ENCODE assay signal across 8 cellular contexts in the genomic region with DNA sequence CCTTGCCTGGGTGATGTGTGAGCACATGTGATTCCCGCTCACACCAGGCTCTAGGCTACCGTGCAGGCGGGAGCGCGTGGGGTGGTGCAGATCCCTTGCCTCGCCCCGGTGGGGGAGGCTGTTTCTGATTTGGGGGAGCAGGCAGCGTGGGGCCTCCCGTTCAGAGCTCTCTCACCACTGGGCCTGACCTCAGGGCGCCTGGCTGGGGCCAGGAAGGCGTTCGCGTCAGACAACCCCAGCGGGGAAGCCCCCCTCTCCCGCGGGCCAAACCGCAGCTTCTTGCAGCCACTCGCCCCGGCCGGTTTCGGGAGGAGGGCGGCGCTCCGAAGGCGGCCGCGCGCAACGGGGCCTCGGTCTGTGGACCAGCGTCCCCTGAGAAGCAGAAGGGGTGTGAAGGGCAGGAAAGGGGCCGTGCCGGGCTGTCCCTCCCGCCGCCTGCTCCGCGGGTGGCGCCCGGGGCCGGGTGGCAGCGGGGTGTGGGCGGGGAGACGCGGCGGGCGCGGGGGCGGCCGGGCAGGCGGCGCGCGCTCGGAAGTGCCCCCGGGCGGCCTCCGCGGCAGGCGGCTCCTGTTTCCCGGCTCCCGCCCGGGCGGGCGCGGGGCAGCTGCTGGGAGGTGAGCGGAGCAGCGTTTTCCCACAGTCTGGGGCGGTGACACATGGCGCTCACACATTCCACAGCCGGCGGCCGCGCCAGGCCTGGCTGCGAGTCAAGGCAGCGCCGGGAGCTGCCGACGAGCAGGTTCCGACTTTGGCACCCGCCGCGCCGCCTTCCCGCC.
DNase-seq lines count a peak whose midpoint lies in the region; ATAC-seq and TF ChIP-seq lines count a peak whose summit lies in the region.

No MANE protein-coding gene starts in this region.

- POLR2A ChIA-PET in RWPE1 (lab: Yijun Ruan, JAX; ENCODE audit: low non-redundant PET): interaction anchor here (0.6 to 1.2 kb wide), 2 partner anchors 12 to 64 kb away, joined by 3 to 7 read pairs; no protein-coding TSS in a partner anchor

- peak; percentile 81 for ATAC-seq in DND-41 (ENCODE audit: insufficient read depth, low read depth)
- peak; percentile 95 for ATAC-seq in GM21528 (IDR thresholded peaks at IDR 0.05; ENCODE audit: low FRiP score, unreplicated experiment)
- peak; percentile 89 for ATAC-seq in Right ventricle myocardium inferior

- no peak overlapping the region for H3K27ac Mint-ChIP-seq in activated naive CD4-positive, alpha-beta T cell treated with anti-CD3 and anti-CD28 coated beads, Interleukin-2, amount 50 U/mL, for 24 hours

- H3K79me2 ChIP-seq in DND-41 (ENCODE audit: insufficient read depth, low read length): no peaks in the 10 kb centered on the region

- TF ChIP-seq EP300 in ovary (IDR thresholded peaks at IDR 0.05): no peak

- peaks cover 13% of the 10 kb centered on the region for H3K4me1 Mint-ChIP-seq in activated naive CD4-positive, alpha-beta T cell treated with anti-CD3 and anti-CD28 coated beads, Interleukin-2, amount 50 U/mL, for 24 hours

- H2AFZ ChIP-seq in DND-41 (ENCODE audit: low read depth, low read length): peak overlapping the region; percentile 63

- peak overlapping the region; percentile 83 for H3K4me2 ChIP-seq in DND-41 (ENCODE audit: insufficient read depth, low read length)

- DNase-seq in DND-41: peak; percentile 80
- peak; percentile 62 for DNase-seq in HuH-7 (ENCODE audit: low spot score)
- DNase-seq in RWPE1 (ENCODE audit: low spot score): peak; percentile 91
- peak; percentile 92 for DNase-seq in Right ventricle myocardium inferior (ENCODE audit: missing footprints)
- DNase-seq in ovary: peak; percentile 71 to 84 (median 83)
- DNase-seq in tibial artery: peak; percentile 65 to 93

- no peaks in the 10 kb centered on the region for H3K36me3 Mint-ChIP-seq in activated naive CD4-positive, alpha-beta T cell treated with anti-CD3 and anti-CD28 coated beads, Interleukin-2, amount 50 U/mL, for 24 hours

- H3K4me3 ChIP-seq in DND-41 (ENCODE audit: low read depth in 1 of 2, low read length in 2 of 2) (peak overlapping the region; percentile 15 to 61; a peak in 3 of 4 replicates), ovary (peak overlapping the region; percentile 36), tibial artery (peak overlapping the region; percentile 53 to 59)

- peaks cover 3% of the 10 kb centered on the region for H3K27me3 Mint-ChIP-seq in activated naive CD4-positive, alpha-beta T cell treated with anti-CD3 and anti-CD28 coated beads, Interleukin-2, amount 50 U/mL, for 24 hours

- H3K36me3 ChIP-seq in DND-41 (ENCODE audit: insufficient read depth, low read length): no peaks in the 10 kb centered on the region
- H3K36me3 ChIP-seq in ovary: no peaks in the 10 kb centered on the region
- no peaks in the 10 kb centered on the region for H3K36me3 ChIP-seq in tibial artery

- intact Hi-C loops in Right ventricle myocardium inferior (cut with DNase I) (loop anchor here (2.0 to 5.0 kb wide), 4 partner anchors 64 to 246 kb away; no protein-coding TSS in a partner anchor), ovary (cut with DNase I) (loop anchor here in 3 of 4 donors (10.0 kb wide), 2 partner anchors 64 to 244 kb away; a partner anchor contains a TSS), tibial artery (cut with DNase I; ENCODE audit: low total_unique reads) (loop anchor here (2.0 to 5.0 kb wide), 2 partner anchors 59 to 64 kb away; no protein-coding TSS in a partner anchor)

- H3K4me3 Mint-ChIP-seq in activated naive CD4-positive, alpha-beta T cell treated with anti-CD3 and anti-CD28 coated beads, Interleukin-2, amount 50 U/mL, for 24 hours: peak overlapping the region; percentile 78

- no peak for TF ChIP-seq CTCF in DND-41 (IDR thresholded peaks at IDR 0.05; ENCODE audit: borderline replicate concordance, extremely low read depth, low read length, poor library complexity, severe bottlenecking)
- no peak for TF ChIP-seq CTCF in RWPE1 (conservative IDR thresholded peaks at IDR 0.05; ENCODE audit: low read depth)
- no peak for TF ChIP-seq CTCF in ovary (IDR thresholded peaks at IDR 0.05)
- no peak for TF ChIP-seq CTCF in tibial artery (IDR thresholded peaks at IDR 0.05)

- H3K27ac ChIP-seq in DND-41 (ENCODE audit: low read length) (no peak overlapping the region), RWPE1 (peak overlapping the region; percentile 94), ovary (peak overlapping the region in 1 of 2 donors; percentile 56), tibial artery (peak overlapping the region; percentile 69 to 74)

- H3K9me3 ChIP-seq in DND-41 (ENCODE audit: insufficient read depth, low read length, severe bottlenecking): no peaks in the 10 kb centered on the region
- H3K9me3 ChIP-seq in ovary: no peaks in the 10 kb centered on the region
- peaks cover 0 to 10% (median 0%) of the 10 kb centered on the region in 3 donors for H3K9me3 ChIP-seq in tibial artery

- no peaks in the 10 kb centered on the region for H4K20me1 ChIP-seq in DND-41 (ENCODE audit: insufficient read depth, low read length)

- TF ChIP-seq POLR2A in ovary (IDR thresholded peaks at IDR 0.05): peak; percentile 14

- peaks cover 17% of the 10 kb centered on the region for H3K4me1 ChIP-seq in DND-41 (ENCODE audit: insufficient read depth, low read length)
- H3K4me1 ChIP-seq in ovary (ENCODE audit: insufficient read depth): peaks cover 7% of the 10 kb centered on the region
- H3K4me1 ChIP-seq in tibial artery: peaks cover 0 to 21% (median 14%) of the 10 kb centered on the region in 4 donors

- peak overlapping the region; percentile 54 for H3K9ac ChIP-seq in DND-41 (ENCODE audit: low read depth, low read length)

- CTCF ChIA-PET in RWPE1 (lab: Yijun Ruan, JAX): interaction anchor here (0.6 to 1.4 kb wide), 7 partner anchors 13 to 392 kb away, joined by 3 to 9 read pairs (median 4); no protein-coding TSS in a partner anchor

- peaks cover 46% of the 10 kb centered on the region for H3K27me3 ChIP-seq in DND-41 (ENCODE audit: insufficient read depth, low read length, poor library complexity)
- no peaks in the 10 kb centered on the region for H3K27me3 ChIP-seq in ovary
- H3K27me3 ChIP-seq in tibial artery: no peaks in the 10 kb centered on the region

- H3K9me3 Mint-ChIP-seq in activated naive CD4-positive, alpha-beta T cell treated with anti-CD3 and anti-CD28 coated beads, Interleukin-2, amount 50 U/mL, for 24 hours: no peaks in the 10 kb centered on the region

- WGBS in ovary, 3 donors: 0 to 1% (median 0%) methylated on average over 66 to 84 of the region's 84 CpGs
